Comparison of ENCODE assay signal across 8 cellular contexts in the genomic region with DNA sequence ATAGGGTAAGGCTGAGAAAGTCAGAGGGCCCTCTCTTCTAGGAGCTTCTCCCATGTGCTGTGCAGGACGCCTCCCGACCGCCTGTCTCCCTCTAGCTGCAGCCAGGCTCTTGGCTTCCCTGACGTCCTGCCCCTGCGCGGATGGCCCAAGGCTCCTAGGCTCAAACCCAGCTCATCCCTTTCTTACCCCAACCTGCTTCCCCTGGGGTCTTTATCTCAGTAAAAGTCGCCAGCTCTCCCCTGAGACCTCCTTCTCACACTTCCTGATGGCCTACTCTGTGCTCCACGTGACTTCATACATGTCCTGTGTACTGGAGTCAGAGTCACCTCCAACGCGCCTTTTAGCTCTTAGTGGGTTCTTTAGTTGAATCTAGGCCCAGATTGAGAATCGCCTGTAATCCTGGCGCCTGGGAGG. TPM values are rescaled to one million over a fixed set of nuclear protein-coding genes. Genes with fewer than 3 reads are reported as not detected.
DNase-seq lines count a peak whose midpoint lies in the region; ATAC-seq, FAIRE-seq and TF ChIP-seq lines count a peak whose summit lies in the region.

No MANE protein-coding gene starts in this region.

- no peaks in the 10 kb centered on the region for H3K9me3 Mint-ChIP-seq in activated naive CD4-positive, alpha-beta T cell treated with anti-CD3 and anti-CD28 coated beads for 36 hours

- H3K9me3 ChIP-seq in HUES64 (ENCODE audit: insufficient read depth, low read depth, low read length) (no peaks in the 10 kb centered on the region), RWPE2 (ENCODE audit: severe bottlenecking) (no peaks in the 10 kb centered on the region), pancreas (no peaks in the 10 kb centered on the region), vagina (no peaks in the 10 kb centered on the region)

- 26% methylated on average over 12 of the region's 12 CpGs for WGBS in HUES64
- WGBS in pancreas, 2 donors = 24 to 28% methylated on average over 12 of the region's 12 CpGs

- peaks cover 39% of the 10 kb centered on the region for H3K36me3 Mint-ChIP-seq in activated naive CD4-positive, alpha-beta T cell treated with anti-CD3 and anti-CD28 coated beads for 36 hours (ENCODE audit: low read depth)

- peak overlapping the region; percentile 97 for H3K27ac ChIP-seq in HUES64 (ENCODE audit: low read depth, low read length)
- H3K27ac ChIP-seq in RWPE2 (ENCODE audit: poor library complexity, severe bottlenecking) = peak overlapping the region; percentile 71
- peak overlapping the region; percentile 91 to 95 (median 95) for H3K27ac ChIP-seq in pancreas
- H3K27ac ChIP-seq in vagina = peak overlapping the region; percentile 92

- H3K27me3 Mint-ChIP-seq in activated naive CD4-positive, alpha-beta T cell treated with anti-CD3 and anti-CD28 coated beads for 36 hours (ENCODE audit: low read depth) = no peaks in the 10 kb centered on the region

- H3K27ac Mint-ChIP-seq in activated naive CD4-positive, alpha-beta T cell treated with anti-CD3 and anti-CD28 coated beads for 36 hours = peak overlapping the region; percentile 99

- no peak for TF ChIP-seq POLR2A in vagina (IDR thresholded peaks at IDR 0.05)

- peaks cover 11% of the 10 kb centered on the region; the same call in 1 of the 2 replicates for H3K4me1 ChIP-seq in HUES64 (ENCODE audit: insufficient read depth, low read length)
- H3K4me1 ChIP-seq in RWPE2 (ENCODE audit: insufficient read depth, poor library complexity, severe bottlenecking) = peaks cover 2% of the 10 kb centered on the region
- H3K4me1 ChIP-seq in pancreas = peaks cover 7 to 10% (median 8%) of the 10 kb centered on the region in 3 donors
- peaks cover 33% of the 10 kb centered on the region for H3K4me1 ChIP-seq in vagina

- H3K4me1 Mint-ChIP-seq in activated naive CD4-positive, alpha-beta T cell treated with anti-CD3 and anti-CD28 coated beads for 36 hours (ENCODE audit: low read depth) = peaks cover 38% of the 10 kb centered on the region

- peak; percentile 87 for ATAC-seq in RWPE2 (ENCODE audit: low read depth)
- peak; percentile 63 to 87 (median 78) for ATAC-seq in pancreas

- CTCF ChIA-PET in activated naive CD4-positive, alpha-beta T cell treated with anti-CD3 and anti-CD28 coated beads for 36 hours (lab: Charles Lee) = interaction anchor here (0.6 to 3.5 kb wide), 32 partner anchors 18 to 123 kb away, joined by 3 to 26 read pairs (median 4); a partner anchor contains a TSS

- H3K27me3 ChIP-seq in HUES64 (ENCODE audit: insufficient read depth, low read length) (no peaks in the 10 kb centered on the region), RWPE2 (ENCODE audit: insufficient read depth, poor library complexity, severe bottlenecking) (no peaks in the 10 kb centered on the region), pancreas (no peaks in the 10 kb centered on the region), vagina (no peaks in the 10 kb centered on the region)

- TF ChIP-seq CTCF in RWPE2 (IDR thresholded peaks at IDR 0.05; ENCODE audit: poor library complexity, severe bottlenecking) (peak; percentile 80), pancreas (IDR thresholded peaks at IDR 0.05) (peak; percentile 25 to 39 (median 30)), vagina (IDR thresholded peaks at IDR 0.05) (peak; percentile 32 to 41 (median 34))

- H3K4me3 ChIP-seq in HUES64 (ENCODE audit: low read length) = peak overlapping the region; percentile 70
- peak overlapping the region; percentile 60 for H3K4me3 ChIP-seq in RWPE2 (ENCODE audit: severe bottlenecking)
- H3K4me3 ChIP-seq in pancreas = peak overlapping the region in 3 of 4 donors; percentile 53 to 79 (median 74)
- peak overlapping the region; percentile 90 to 92 for H3K4me3 ChIP-seq in vagina

- DNase-seq in NCI-H526 (lab: John Stamatoyannopoulos, UW) (peak; percentile 35 to 77), NCI-H526 treated with DMSO at 0.1 percent for 48 hours (lab: John Stamatoyannopoulos, UW) (no peak), RWPE2 (ENCODE audit: low spot score) (no peak), glomerular visceral epithelial cell (ENCODE audit: extremely low spot score) (peak; percentile 46), pancreas (peak; percentile 65 to 91 (median 78)), vagina (ENCODE audit: extremely low spot score in 2 of 2) (no peak)
- peak; percentile 85 for DNase-seq in activated naive CD4-positive, alpha-beta T cell treated with anti-CD3 and anti-CD28 coated beads for 36 hours

- intact Hi-C loops in activated naive CD4-positive, alpha-beta T cell treated with anti-CD3 and anti-CD28 coated beads for 36 hours (cut with micrococcal nuclease) = loop anchor here (1.0 to 2.0 kb wide), 11 partner anchors 8 to 164 kb away; a partner anchor contains a TSS
- intact Hi-C loops in pancreas (cut with DNase I) (no loop called here), vagina (cut with DNase I) (loop anchor here (2.0 to 10.0 kb wide), 4 partner anchors 23 to 458 kb away; a partner anchor contains a TSS)

- peak overlapping the region; percentile 96 for H3K9ac ChIP-seq in HUES64 (ENCODE audit: low read depth, low read length)

- H3K36me3 ChIP-seq in HUES64 (ENCODE audit: insufficient read depth, low read length) (peaks cover 9% of the 10 kb centered on the region), RWPE2 (ENCODE audit: low read depth) (peaks cover 14% of the 10 kb centered on the region; the same call in 1 of the 2 replicates), pancreas (peaks cover 0 to 7% (median 0%) of the 10 kb centered on the region in 3 donors), vagina (peaks cover 0 to 10% of the 10 kb centered on the region in 2 donors)

- H3K4me3 Mint-ChIP-seq in activated naive CD4-positive, alpha-beta T cell treated with anti-CD3 and anti-CD28 coated beads for 36 hours = peak overlapping the region; percentile 96

- FAIRE-seq in pancreas (lab: Jason Lieb, UNC) = no peak

RNA-seq across cellular contexts. Expression of a gene that starts 1.1 kb away (rescaled TPM):
- 5.4 TPM for polyA plus RNA-seq in HUES64 (2013, experiment 1 of 2)
- 5.5 TPM for polyA plus RNA-seq in HUES64 (2013, experiment 2 of 2)
- total RNA-seq in activated naive CD4-positive, alpha-beta T cell treated with anti-CD3 and anti-CD28 coated beads for 36 hours = 1 to 10 TPM; 5.1 to 6.1 TPM
- total RNA-seq in pancreas (1 to 10 TPM; 2.7 to 6.0 (median 4.5) TPM), vagina (10.6 TPM)
- 1 to 10 TPM; 5.5 to 6.9 TPM for polyA plus RNA-seq in pancreas

RNA-seq across cellular contexts. Expression of a gene that starts 9.4 kb away (rescaled TPM):
- polyA plus RNA-seq in HUES64 (2013, experiment 1 of 2) = 23.1 TPM
- polyA plus RNA-seq in HUES64 (2013, experiment 2 of 2) = 32.3 TPM
- total RNA-seq in activated naive CD4-positive, alpha-beta T cell treated with anti-CD3 and anti-CD28 coated beads for 36 hours = 1 to 10 TPM; 7.8 to 8.3 TPM
- 10 to 100 TPM; 11.7 to 21.3 (median 13.5) TPM for total RNA-seq in pancreas
- 10 to 100 TPM; 26.7 to 31.4 TPM for polyA plus RNA-seq in pancreas
- total RNA-seq in vagina = 30.7 TPM

RNA-seq across cellular contexts. Expression of a gene that starts 22.4 kb away (rescaled TPM):
- polyA plus RNA-seq in HUES64 (2013, experiment 1 of 2) = 5.2 TPM
- 6.0 TPM for polyA plus RNA-seq in HUES64 (2013, experiment 2 of 2)
- total RNA-seq in activated naive CD4-positive, alpha-beta T cell treated with anti-CD3 and anti-CD28 coated beads for 36 hours = 1 to 10 TPM; 7.6 to 9.5 TPM
- total RNA-seq in pancreas = 1 to 10 TPM; 3.1 to 5.6 (median 4.0) TPM
- polyA plus RNA-seq in pancreas = 1 to 10 TPM; 4.8 to 5.4 TPM
- total RNA-seq in vagina = 18.4 TPM

RNA-seq across cellular contexts. Expression of a gene that starts 35.7 kb away (rescaled TPM):
- 3.8 TPM for polyA plus RNA-seq in HUES64 (2013, experiment 1 of 2)
- polyA plus RNA-seq in HUES64 (2013, experiment 2 of 2) = 3.7 TPM
- 1 to 10 TPM; 3.7 to 3.9 TPM for total RNA-seq in activated naive CD4-positive, alpha-beta T cell treated with anti-CD3 and anti-CD28 coated beads for 36 hours
- total RNA-seq in pancreas (10 to 100 TPM in 2 of 6 donors, 1 to 10 TPM in 4; 7.6 to 11.3 (median 9.6) TPM), vagina (20.1 TPM)
- 10 to 100 TPM; 24.3 to 26.4 TPM for polyA plus RNA-seq in pancreas

RNA-seq across cellular contexts. Expression of a gene that starts 49.7 kb away (rescaled TPM):
- 5.2 TPM for polyA plus RNA-seq in HUES64 (2013, experiment 1 of 2)
- 6.4 TPM for polyA plus RNA-seq in HUES64 (2013, experiment 2 of 2)
- total RNA-seq in activated naive CD4-positive, alpha-beta T cell treated with anti-CD3 and anti-CD28 coated beads for 36 hours = 10 to 100 TPM; 11.9 to 13.2 TPM
- 10 to 100 TPM in 1 of 6 donors, 1 to 10 TPM in 5; 7.1 to 12.1 (median 8.1) TPM for total RNA-seq in pancreas
- 1 to 10 TPM; 6.3 to 8.4 TPM for polyA plus RNA-seq in pancreas
- 21.6 TPM for total RNA-seq in vagina

Comparison
In these comparisons a context has a peak if more than half of its experiments do, and no peak if none do; other contexts are left out.
1. DNase-seq: peak in NCI-H526 (2 of 2), activated naive CD4-positive, alpha-beta T cell treated with anti-CD3 and anti-CD28 coated beads for 36 hours (single experiment), glomerular visceral epithelial cell (single experiment) and pancreas (6 of 6); none in NCI-H526 treated with DMSO at 0.1 percent for 48 hours (single experiment), RWPE2 (single experiment) and vagina (0 of 2).
2. CTCF ChIP-seq: peak in every context shown above with its lines; median percentile 80 in RWPE2; 34 in vagina; 30 in pancreas.
3. intact Hi-C loops: an anchor here in activated naive CD4-positive, alpha-beta T cell treated with anti-CD3 and anti-CD28 coated beads for 36 hours (1.0 to 2.0 kb wide) and vagina (2.0 to 10.0 kb wide); none called in pancreas.
4. Peak in every context shown above with its lines, with median percentiles within 50 percentile points of each other: H3K27ac ChIP-seq and H3K4me3 ChIP-seq.